ENCODE assay signal across 1 cellular context in the genomic region with DNA sequence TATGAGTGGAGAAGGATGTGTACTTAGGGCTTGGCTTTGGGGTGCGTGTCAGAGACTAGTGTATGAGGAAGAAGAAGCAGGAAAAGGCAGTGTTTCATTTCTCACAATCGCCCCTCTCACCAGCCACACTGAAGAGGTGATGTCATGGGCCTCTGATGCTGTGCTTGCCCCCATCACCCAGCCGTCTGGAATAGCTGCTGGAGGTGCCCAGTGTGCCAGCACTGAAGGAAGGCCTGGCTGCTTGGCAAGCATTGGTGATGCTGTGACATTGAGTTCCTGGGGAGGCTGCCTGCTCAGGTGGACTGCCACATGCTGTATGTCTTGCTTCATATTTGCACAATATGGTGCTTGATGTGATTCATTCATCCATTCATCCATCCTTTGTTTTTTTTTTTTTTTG.
TF ChIP-seq lines count a peak whose summit lies in the region.

No MANE protein-coding gene starts in this region.

TF ChIP-seq in GM12878, 131 proteins besides CTCF, POLR2A, EP300 and RAD21 (continued from another document):
- TF ChIP-seq, protein P1, sequence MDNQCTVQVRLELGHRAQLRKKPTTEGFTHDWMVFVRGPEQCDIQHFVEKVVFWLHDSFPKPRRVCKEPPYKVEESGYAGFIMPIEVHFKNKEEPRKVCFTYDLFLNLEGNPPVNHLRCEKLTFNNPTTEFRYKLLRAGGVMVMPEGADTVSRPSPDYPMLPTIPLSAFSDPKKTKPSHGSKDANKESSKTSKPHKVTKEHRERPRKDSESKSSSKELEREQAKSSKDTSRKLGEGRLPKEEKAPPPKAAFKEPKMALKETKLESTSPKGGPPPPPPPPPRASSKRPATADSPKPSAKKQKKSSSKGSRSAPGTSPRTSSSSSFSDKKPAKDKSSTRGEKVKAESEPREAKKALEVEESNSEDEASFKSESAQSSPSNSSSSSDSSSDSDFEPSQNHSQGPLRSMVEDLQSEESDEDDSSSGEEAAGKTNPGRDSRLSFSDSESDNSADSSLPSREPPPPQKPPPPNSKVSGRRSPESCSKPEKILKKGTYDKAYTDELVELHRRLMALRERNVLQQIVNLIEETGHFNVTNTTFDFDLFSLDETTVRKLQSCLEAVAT (IDR thresholded peaks at IDR 0.05), result no peak
- TF ChIP-seq, protein P2, sequence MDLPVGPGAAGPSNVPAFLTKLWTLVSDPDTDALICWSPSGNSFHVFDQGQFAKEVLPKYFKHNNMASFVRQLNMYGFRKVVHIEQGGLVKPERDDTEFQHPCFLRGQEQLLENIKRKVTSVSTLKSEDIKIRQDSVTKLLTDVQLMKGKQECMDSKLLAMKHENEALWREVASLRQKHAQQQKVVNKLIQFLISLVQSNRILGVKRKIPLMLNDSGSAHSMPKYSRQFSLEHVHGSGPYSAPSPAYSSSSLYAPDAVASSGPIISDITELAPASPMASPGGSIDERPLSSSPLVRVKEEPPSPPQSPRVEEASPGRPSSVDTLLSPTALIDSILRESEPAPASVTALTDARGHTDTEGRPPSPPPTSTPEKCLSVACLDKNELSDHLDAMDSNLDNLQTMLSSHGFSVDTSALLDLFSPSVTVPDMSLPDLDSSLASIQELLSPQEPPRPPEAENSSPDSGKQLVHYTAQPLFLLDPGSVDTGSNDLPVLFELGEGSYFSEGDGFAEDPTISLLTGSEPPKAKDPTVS (IDR thresholded peaks at IDR 0.05; ENCODE audit: low read depth, low read length), result no peak
